In genomic region chr2:158894078-158894477, GRCh38 we compare ENCODE assay signal across 1 cellular context.
TF ChIP-seq lines count a peak whose summit lies in the region.

No MANE protein-coding gene starts in this region.

TF ChIP-seq in IMR-90, 13 proteins besides CTCF, POLR2A, EP300 and RAD21 (continued from another document):
- TF ChIP-seq USF2 (IDR thresholded peaks at IDR 0.05; ENCODE audit: low read depth, low read length) (no peak), ELK1 (IDR thresholded peaks at IDR 0.05; ENCODE audit: borderline replicate concordance, low read depth, low read length) (no peak), MAZ (IDR thresholded peaks at IDR 0.05; ENCODE audit: borderline replicate concordance, low read depth, low read length) (no peak), SMC3 (IDR thresholded peaks at IDR 0.05; ENCODE audit: low read depth, low read length) (no peak), RFX5 (IDR thresholded peaks at IDR 0.05; ENCODE audit: low read depth, low read length) (no peak), MXI1 (IDR thresholded peaks at IDR 0.05; ENCODE audit: borderline replicate concordance, low read depth, low read length) (no peak)
